21 cellular contexts compared by ENCODE assay signal in genomic region chr1:84000954-84001495, GRCh38. TPM values are rescaled to one million over a fixed set of nuclear protein-coding genes. Genes with fewer than 3 reads are reported as not detected.
DNase-seq lines count a peak whose midpoint lies in the region; ATAC-seq and TF ChIP-seq lines count a peak whose summit lies in the region.
"Had no signal": no experiment of that assay in that cellular context is flagged by ENCODE, and none has a peak within 500 bp of the region (broad histone marks: within the 10 kb centered on the region; RNA-seq: fewer than 3 reads in every experiment).

No MANE protein-coding gene starts in this region.

- H3K9me3 ChIP-seq in suprapubic skin, result no peaks in the 10 kb centered on the region
- H3K9me3 ChIP-seq: right lobe of liver, testis had no signal

- DNase-seq in glutamatergic neuron, result peak; percentile 36
- DNase-seq in superior temporal gyrus (ENCODE audit: extremely low spot score), result peak; percentile 73
- no peak for DNase-seq in glomerular visceral epithelial cell (ENCODE audit: extremely low spot score)
- no peak for DNase-seq in suprapubic skin (ENCODE audit: low spot score in 2 of 2)
- DNase-seq: activated CD4-positive, alpha-beta T cell treated with anti-CD3 and anti-CD28 coated beads for 4 hours; activated naive CD8-positive, alpha-beta T cell treated with anti-CD3 and anti-CD28 coated beads, Interleukin-2, amount 50 U/mL, for 24 hours; activated T-cell treated with anti-CD3 and anti-CD28 coated beads for 4 hours; HCEC 1CT; kidney glomerular epithelial cell; PC-3; right lobe of liver; Right ventricle myocardium superior; stimulated activated CD4-positive, alpha-beta T cell treated with anti-CD3 and anti-CD28 coated beads, Interleukin-12 subunit alpha, Interleukin-12 subunit beta, amount 100 ng/mL, for 4 hours; stimulated activated CD4-positive, alpha-beta T cell treated with anti-CD3 and anti-CD28 coated beads, Interleukin-4, amount 100 ng/mL, for 24 hours; T-helper 9 cell; testis had no signal

- peaks cover 20% of the 10 kb centered on the region for H3K27me3 ChIP-seq in suprapubic skin
- H3K27me3 ChIP-seq: right lobe of liver, testis had no signal

- H3K9me3 Mint-ChIP-seq in activated T-helper 17 cell treated with anti-CD3 and anti-CD28 coated beads, Interleukin-2, amount 50 U/mL, for 72 hours, result no peaks in the 10 kb centered on the region
- peaks cover 13% of the 10 kb centered on the region for H3K9me3 Mint-ChIP-seq in glutamatergic neuron (ENCODE audit: unreplicated experiment)
- H3K9me3 Mint-ChIP-seq: stimulated activated memory B cell treated with anti-CD40 and anti-IgM and Interleukin-4, amounts not matched to agents 10 μg/mL and 1 μg/mL and 100 μg/mL, for 72 hours had no signal

- WGBS in suprapubic skin, result 73% methylated on average over 4 of the region's 4 CpGs

- ATAC-seq in GM19324 (IDR thresholded peaks at IDR 0.05; ENCODE audit: low FRiP score, unreplicated experiment), result peak; percentile 31
- ATAC-seq in activated T-helper 17 cell treated with anti-CD3 and anti-CD28 coated beads, Interleukin-2, amount 50 U/mL, for 72 hours (replicated peaks), result no peak
- no peak for ATAC-seq in GM18498 (IDR thresholded peaks at IDR 0.05; ENCODE audit: unreplicated experiment)
- ATAC-seq: activated naive CD8-positive, alpha-beta T cell treated with anti-CD3 and anti-CD28 coated beads, Interleukin-2, amount 50 U/mL, for 24 hours; PC-3; right lobe of liver; stimulated activated memory B cell treated with anti-CD40 and anti-IgM and Interleukin-4, amounts not matched to agents 10 μg/mL and 1 μg/mL and 100 μg/mL, for 72 hours had no signal

- TF ChIP-seq CTCF in glutamatergic neuron (IDR thresholded peaks at IDR 0.05; ENCODE audit: partially characterized antibody, unreplicated experiment) (no peak), suprapubic skin (IDR thresholded peaks at IDR 0.05) (no peak)

- H3K36me3 Mint-ChIP-seq in activated T-helper 17 cell treated with anti-CD3 and anti-CD28 coated beads, Interleukin-2, amount 50 U/mL, for 72 hours (ENCODE audit: low read depth), result no peaks in the 10 kb centered on the region
- H3K36me3 Mint-ChIP-seq in glutamatergic neuron (ENCODE audit: unreplicated experiment), result peaks cover 5% of the 10 kb centered on the region
- H3K36me3 Mint-ChIP-seq: stimulated activated memory B cell treated with anti-CD40 and anti-IgM and Interleukin-4, amounts not matched to agents 10 μg/mL and 1 μg/mL and 100 μg/mL, for 72 hours had no signal

- no peak overlapping the region for H3K27ac Mint-ChIP-seq in activated T-helper 17 cell treated with anti-CD3 and anti-CD28 coated beads, Interleukin-2, amount 50 U/mL, for 72 hours
- peak overlapping the region; percentile 52 for H3K27ac Mint-ChIP-seq in glutamatergic neuron (ENCODE audit: unreplicated experiment)
- H3K27ac Mint-ChIP-seq: activated naive CD8-positive, alpha-beta T cell treated with anti-CD3 and anti-CD28 coated beads, Interleukin-2, amount 50 U/mL, for 24 hours; stimulated activated memory B cell treated with anti-CD40 and anti-IgM and Interleukin-4, amounts not matched to agents 10 μg/mL and 1 μg/mL and 100 μg/mL, for 72 hours had no signal

- no peak overlapping the region for H3K4me3 ChIP-seq in suprapubic skin
- H3K4me3 ChIP-seq: right lobe of liver, testis had no signal

- H3K4me3 Mint-ChIP-seq in activated T-helper 17 cell treated with anti-CD3 and anti-CD28 coated beads, Interleukin-2, amount 50 U/mL, for 72 hours, result peak overlapping the region; percentile 85
- H3K4me3 Mint-ChIP-seq in glutamatergic neuron (ENCODE audit: unreplicated experiment), result peak overlapping the region; percentile 88
- H3K4me3 Mint-ChIP-seq: stimulated activated memory B cell treated with anti-CD40 and anti-IgM and Interleukin-4, amounts not matched to agents 10 μg/mL and 1 μg/mL and 100 μg/mL, for 72 hours had no signal

- TF ChIP-seq EP300 in suprapubic skin (IDR thresholded peaks at IDR 0.05), result no peak

- H3K4me1 Mint-ChIP-seq in activated T-helper 17 cell treated with anti-CD3 and anti-CD28 coated beads, Interleukin-2, amount 50 U/mL, for 72 hours, result peaks cover 4% of the 10 kb centered on the region
- H3K4me1 Mint-ChIP-seq in glutamatergic neuron (ENCODE audit: low read depth, unreplicated experiment), result peaks cover 36% of the 10 kb centered on the region

- no peaks in the 10 kb centered on the region for H3K36me3 ChIP-seq in suprapubic skin
- H3K36me3 ChIP-seq: right lobe of liver had no signal

- peaks cover 56% of the 10 kb centered on the region for H3K27me3 Mint-ChIP-seq in activated T-helper 17 cell treated with anti-CD3 and anti-CD28 coated beads, Interleukin-2, amount 50 U/mL, for 72 hours
- peaks cover 11% of the 10 kb centered on the region for H3K27me3 Mint-ChIP-seq in glutamatergic neuron (ENCODE audit: unreplicated experiment)

- no peak for TF ChIP-seq POLR2A in suprapubic skin (IDR thresholded peaks at IDR 0.05)

- peaks cover 19% of the 10 kb centered on the region for H3K4me1 ChIP-seq in suprapubic skin

- H3K27ac ChIP-seq in suprapubic skin, result no peak overlapping the region
- H3K27ac ChIP-seq: right lobe of liver, testis, VCaP had no signal

RNA-seq across cellular contexts. Expression of gene TTLL7, which starts 2.1 kb away (rescaled TPM):
- 1 to 10 TPM; 2.7 to 6.3 TPM for total RNA-seq in activated T-helper 17 cell treated with anti-CD3 and anti-CD28 coated beads, Interleukin-2, amount 50 U/mL, for 72 hours
- total RNA-seq in glutamatergic neuron (ENCODE audit: unreplicated experiment), result 123 TPM
- total RNA-seq in suprapubic skin, result 1 to 10 TPM; 1.5 to 3.1 (median 2.3) TPM

Comparison
In these comparisons a context has a peak if more than half of its experiments do, and no peak if none do; other contexts are left out.
1. DNase-seq: peak in glutamatergic neuron (single experiment) and superior temporal gyrus (single experiment); none in glomerular visceral epithelial cell (single experiment) and suprapubic skin (0 of 2).
2. RNA of gene TTLL7, which starts 2.1 kb away (total RNA-seq): 123 TPM in glutamatergic neuron (single experiment); 2.7 to 6.3 TPM in activated T-helper 17 cell treated with anti-CD3 and anti-CD28 coated beads, Interleukin-2, amount 50 U/mL, for 72 hours and 1.5 to 3.1 TPM in suprapubic skin; every median in the first group is over 10 times any median in the second.